25 cellular contexts compared by ENCODE assay signal in the genomic region with DNA sequence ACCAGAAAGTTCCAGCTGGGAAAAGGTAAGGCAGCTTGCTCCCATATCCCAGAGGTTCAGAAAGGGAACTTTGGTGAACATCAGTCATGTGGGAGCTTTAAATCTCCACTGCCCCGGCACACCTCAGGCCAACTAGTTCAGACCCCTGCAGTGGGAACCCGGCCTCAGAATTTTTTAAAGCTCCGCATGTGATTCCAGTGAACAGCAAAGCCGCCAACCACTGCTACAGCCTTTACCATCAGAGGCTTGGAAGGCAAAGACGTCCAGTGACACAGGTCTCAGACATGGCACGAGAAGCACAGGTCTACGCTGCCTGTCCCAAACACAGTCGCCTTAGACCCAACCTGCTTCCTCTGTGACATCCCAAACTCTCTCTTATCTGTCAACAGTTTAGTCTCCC. TPM values are rescaled to one million over a fixed set of nuclear protein-coding genes. Genes with fewer than 3 reads are reported as not detected.
"Had no signal": no experiment of that assay in that cellular context is flagged by ENCODE, and none has a peak within 500 bp of the region (broad histone marks: within the 10 kb centered on the region; RNA-seq: fewer than 3 reads in every experiment).

No MANE protein-coding gene starts in this region.

- H3K4me3 Mint-ChIP-seq: T-cell had no signal

- DNase-seq: Karpas-422, MM.1S, MV-4-11, NCI-H1092, NCI-H1105, NCI-H1436, NCI-H146, NCI-H1694, NCI-H1930, NCI-H2029 treated with DMSO at 0.1 percent for 48 hours, NCI-H2081 treated with DMSO at 0.1 percent for 48 hours, NCI-H2107, NCI-H2171, NCI-H226, NCI-H446 treated with DMSO at 0.1 percent for 48 hours, NCI-H510A, NCI-H524, PC-9, SHP77, SIG-M5, SJCRH30, T-cell had no signal

- H2AFZ ChIP-seq: PC-9 had no signal

- H3K27me3 ChIP-seq: SJCRH30 had no signal

- H3K27me3 Mint-ChIP-seq: T-cell had no signal

- H3K36me3 ChIP-seq: SJCRH30 had no signal

- ATAC-seq: Panc1 had no signal

- H3K4me2 ChIP-seq: PC-9 had no signal

- H3K27ac ChIP-seq: PC-9, RWPE1, SJCRH30, SK-N-MC had no signal

- H3K4me3 ChIP-seq: PC-9, SJCRH30, SK-N-MC had no signal

- H3K27ac Mint-ChIP-seq: T-cell had no signal

- H3K9me3 ChIP-seq: SJCRH30 had no signal

- H3K9me3 Mint-ChIP-seq: T-cell had no signal

RNA-seq across cellular contexts. Expression of a gene that starts 40.5 kb away (rescaled TPM):
- total RNA-seq: SJCRH30 had no signal
